18 cellular contexts compared by ENCODE assay signal in the genomic region with DNA sequence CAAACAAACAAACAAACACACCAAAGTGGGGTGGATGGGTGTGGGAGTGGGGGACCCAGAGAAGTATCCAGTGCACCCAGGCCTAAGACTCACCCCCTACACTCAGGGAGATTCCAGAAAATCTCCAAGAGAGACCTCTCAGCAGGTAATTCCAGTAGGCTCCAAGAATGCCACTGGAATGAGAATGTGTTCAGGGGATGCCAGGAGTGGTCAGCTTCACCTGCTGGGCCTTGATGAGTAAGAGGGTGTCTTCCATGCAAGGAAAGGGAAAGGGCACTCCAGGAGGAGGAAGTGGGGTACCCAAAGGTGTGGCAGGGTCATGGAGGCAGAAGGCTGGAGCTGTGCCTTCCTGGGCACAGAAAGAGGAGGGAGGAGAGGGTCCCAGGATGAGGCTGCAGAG. TPM values are rescaled to one million over a fixed set of nuclear protein-coding genes. Genes with fewer than 3 reads are reported as not detected.
DNase-seq lines count a peak whose midpoint lies in the region; ATAC-seq, FAIRE-seq and TF ChIP-seq lines count a peak whose summit lies in the region.
"Had no signal": no experiment of that assay in that cellular context is flagged by ENCODE, and none has a peak within 500 bp of the region (broad histone marks: within the 10 kb centered on the region; RNA-seq: fewer than 3 reads in every experiment).

No MANE protein-coding gene starts in this region.

- H3K4me3 ChIP-seq in RWPE2 (ENCODE audit: severe bottlenecking) (no peak overlapping the region), keratinocyte (ENCODE audit: control insufficient read depth in 2 of 3, extremely low read depth in 1 of 3, insufficient read depth in 2 of 3, low read depth in 1 of 3, low read length in 3 of 3) (no peak overlapping the region), thyroid gland (replicated peaks in 1 of 3) (no peak overlapping the region), dorsolateral prefrontal cortex (no peak overlapping the region)
- H3K4me3 ChIP-seq in effector memory CD4-positive, alpha-beta T cell (ENCODE audit: insufficient read depth, low read depth, low read length, poor library complexity, severe bottlenecking), result no peak overlapping the region

- no peak for FAIRE-seq in keratinocyte (lab: Jason Lieb, UNC)
- FAIRE-seq: GM19239, H54 had no signal

- intact Hi-C loops in Calu3 (cut with micrococcal nuclease; ENCODE audit: unreplicated experiment), result no loop called here
- intact Hi-C loops in thyroid gland (cut with DNase I), result no loop called here
- intact Hi-C loops in dorsolateral prefrontal cortex (cut with DNase I), result no loop called here

- H3K9me3 ChIP-seq in RWPE2 (ENCODE audit: severe bottlenecking) (no peaks in the 10 kb centered on the region), keratinocyte (ENCODE audit: control insufficient read depth, low read depth, low read length) (no peaks in the 10 kb centered on the region), thyroid gland (no peaks in the 10 kb centered on the region)
- no peaks in the 10 kb centered on the region for H3K9me3 ChIP-seq in effector memory CD4-positive, alpha-beta T cell (ENCODE audit: control insufficient read depth, low read length)

- H3K9me3 Mint-ChIP-seq in Calu3 (ENCODE audit: low read depth, unreplicated experiment), result no peaks in the 10 kb centered on the region
- H3K9me3 Mint-ChIP-seq: CD4-positive, CD25-positive, alpha-beta regulatory T cell had no signal

- no peak for DNase-seq in Calu3
- no peak for DNase-seq in RWPE2 (ENCODE audit: low spot score)
- no peak for DNase-seq in keratinocyte (ENCODE audit: low read depth, low spot score)
- no peak for DNase-seq in thyroid gland
- DNase-seq in effector memory CD4-positive, alpha-beta T cell, result no peak
- DNase-seq in NCI-H1417 (lab: John Stamatoyannopoulos, UW), result no peak
- DNase-seq in dorsolateral prefrontal cortex, result no peak
- DNase-seq: CD4-positive, CD25-positive, alpha-beta regulatory T cell; Karpas-422; MM.1S; NCI-H1092 treated with DMSO at 0.1 percent for 48 hours; NCI-H1930; NCI-H446; NCI-H69; SIG-M5 had no signal

- no peak overlapping the region for H3K4me3 Mint-ChIP-seq in Calu3 (ENCODE audit: low read depth, unreplicated experiment)
- H3K4me3 Mint-ChIP-seq: CD4-positive, CD25-positive, alpha-beta regulatory T cell had no signal

- no TSS peak for BruUV-seq in Calu3 (replicated peaks; lab: Mats Ljungman, UMichigan)

- H3K36me3 ChIP-seq in RWPE2 (ENCODE audit: low read depth), result peaks cover 55% of the 10 kb centered on the region
- peaks cover 21 to 35% of the 10 kb centered on the region in 2 experiments for H3K36me3 ChIP-seq in keratinocyte (ENCODE audit: control insufficient read depth in 2 of 2, extremely low read depth in 1 of 2, insufficient read depth in 2 of 2, low read length in 2 of 2)
- no peaks in the 10 kb centered on the region for H3K36me3 ChIP-seq in thyroid gland
- no peaks in the 10 kb centered on the region for H3K36me3 ChIP-seq in effector memory CD4-positive, alpha-beta T cell (ENCODE audit: control insufficient read depth, insufficient read depth, low read length)

- H3K4me1 ChIP-seq in RWPE2 (ENCODE audit: insufficient read depth, poor library complexity, severe bottlenecking) (peaks cover 52% of the 10 kb centered on the region), keratinocyte (ENCODE audit: control insufficient read depth, extremely low read depth, insufficient read depth, low read length) (peaks cover 40% of the 10 kb centered on the region), thyroid gland (peaks cover 82 to 85% of the 10 kb centered on the region in 2 donors)
- no peaks in the 10 kb centered on the region for H3K4me1 ChIP-seq in effector memory CD4-positive, alpha-beta T cell (ENCODE audit: control insufficient read depth, insufficient read depth, low read length, poor library complexity, severe bottlenecking)

- TF ChIP-seq POLR2A in thyroid gland (IDR thresholded peaks at IDR 0.05), result no peak

- H3K27me3 ChIP-seq in RWPE2 (ENCODE audit: insufficient read depth, poor library complexity, severe bottlenecking) (no peaks in the 10 kb centered on the region), keratinocyte (ENCODE audit: control insufficient read depth, extremely low read depth, insufficient read depth, low read length) (no peaks in the 10 kb centered on the region), thyroid gland (no peaks in the 10 kb centered on the region), dorsolateral prefrontal cortex (no peaks in the 10 kb centered on the region)
- H3K27me3 ChIP-seq in effector memory CD4-positive, alpha-beta T cell (replicated peaks; ENCODE audit: control insufficient read depth, insufficient read depth, low read length, poor library complexity, severe bottlenecking), result no peaks in the 10 kb centered on the region

- dilution Hi-C loops in keratinocyte (cut with MboI; ENCODE audit: extremely low pct_ligation_motif_present, low sequenced_read_pairs), result no loop called here

- H3K9ac ChIP-seq in keratinocyte (ENCODE audit: control insufficient read depth, extremely low read depth, insufficient read depth, low read length), result no peak overlapping the region

- H3K27ac ChIP-seq in RWPE2 (ENCODE audit: poor library complexity, severe bottlenecking), result peak overlapping the region; percentile 41
- H3K27ac ChIP-seq in keratinocyte (ENCODE audit: control insufficient read depth, insufficient read depth, low read length), result peak overlapping the region; percentile 9
- peak overlapping the region; percentile 85 to 98 (median 97) for H3K27ac ChIP-seq in thyroid gland
- H3K27ac ChIP-seq in effector memory CD4-positive, alpha-beta T cell (ENCODE audit: insufficient read depth, low read length, poor library complexity, severe bottlenecking), result no peak overlapping the region
- peak overlapping the region in 15 of 59 donors; percentile 6 to 68 (median 27) for H3K27ac ChIP-seq in dorsolateral prefrontal cortex

- H3K27ac Mint-ChIP-seq in Calu3 (ENCODE audit: unreplicated experiment), result peak overlapping the region; percentile 50

- H3K9me1 ChIP-seq in keratinocyte (ENCODE audit: control insufficient read depth, extremely low read depth, insufficient read depth, low read length), result peaks cover 4% of the 10 kb centered on the region

- no peak overlapping the region for H3K4me2 ChIP-seq in keratinocyte (ENCODE audit: control insufficient read depth, extremely low read depth, insufficient read depth, low read depth, low read length)

- peaks cover 63% of the 10 kb centered on the region for H3K36me3 Mint-ChIP-seq in Calu3 (ENCODE audit: insufficient read depth, unreplicated experiment)
- H3K36me3 Mint-ChIP-seq: CD4-positive, CD25-positive, alpha-beta regulatory T cell had no signal

- H2AFZ ChIP-seq in keratinocyte (ENCODE audit: control insufficient read depth, low read length), result no peak overlapping the region

- CTCF ChIA-PET in Calu3 (lab: Charles Lee), result no interaction called here

- peaks cover 5% of the 10 kb centered on the region for H4K20me1 ChIP-seq in keratinocyte (ENCODE audit: control insufficient read depth, extremely low read depth, insufficient read depth, low read length)

- peaks cover 89% of the 10 kb centered on the region for H3K79me2 ChIP-seq in keratinocyte (ENCODE audit: control insufficient read depth, insufficient read depth, low read length)

- no peak for TF ChIP-seq CTCF in Calu3 (IDR thresholded peaks at IDR 0.05; ENCODE audit: unreplicated experiment)
- TF ChIP-seq CTCF in RWPE2 (IDR thresholded peaks at IDR 0.05; ENCODE audit: poor library complexity, severe bottlenecking), result no peak
- no peak for TF ChIP-seq CTCF in keratinocyte (optimal IDR thresholded peaks at IDR 0.05 in 1 of 3, IDR thresholded peaks at IDR 0.05 in 1 of 3, conservative IDR thresholded peaks at IDR 0.05 in 1 of 3; ENCODE audit: extremely low read depth in 1 of 3, insufficient read depth in 2 of 3, low read length in 3 of 3)
- TF ChIP-seq CTCF in thyroid gland (IDR thresholded peaks at IDR 0.05), result no peak
- TF ChIP-seq CTCF in dorsolateral prefrontal cortex (IDR thresholded peaks at IDR 0.05 in 54 of 56, conservative IDR thresholded peaks at IDR 0.05 in 2 of 56; ENCODE audit: low read depth in 1 of 56, partially characterized antibody in 56 of 56), result no peak

- H3K4me1 Mint-ChIP-seq in Calu3 (ENCODE audit: low read depth, unreplicated experiment), result peaks cover 84% of the 10 kb centered on the region

- peak; percentile 11; the same call in 2 of the 3 replicates for ATAC-seq in RWPE2 (ENCODE audit: low read depth)

- H3K27me3 Mint-ChIP-seq in Calu3 (ENCODE audit: unreplicated experiment), result no peaks in the 10 kb centered on the region

RNA-seq across cellular contexts. Expression of a gene that starts 9.9 kb away (rescaled TPM):
- 328 and 421 TPM in 2 replicates for total RNA-seq in Calu3 (2022)
- 247 to 378 TPM (median 285 TPM) in 3 replicates for polyA plus RNA-seq in keratinocyte
- polyA plus RNA-seq in keratinocyte (2011; ENCODE audit: low read depth), result 235 TPM
- 72.2 and 103 TPM in 2 replicates for polyA plus RNA-seq in keratinocyte (2011; cell fraction: cytosol; rRNA removed)
- polyA plus RNA-seq in keratinocyte (2011; cell fraction: nucleus; rRNA removed), result 746 and 761 TPM in 2 replicates
- polyA plus RNA-seq in keratinocyte (2012; ENCODE audit: low replicate concordance), result 259 and 286 TPM in 2 replicates
- polyA minus RNA-seq in keratinocyte, result 372 to 655 TPM (median 505 TPM) in 3 replicates
- polyA minus RNA-seq in keratinocyte (2011; cell fraction: cytosol; rRNA and poly(A)+ RNA removed), result 399 TPM
- polyA minus RNA-seq in keratinocyte (2011; cell fraction: nucleus; rRNA and poly(A)+ RNA removed), result 732 and 1,291 TPM in 2 replicates
- total RNA-seq in thyroid gland, result 100 to 1,000 TPM; 177 to 287 (median 279) TPM
- 10 to 100 TPM in 20 of 120 experiments, 1 to 10 TPM in 97, under 1 TPM in 3; 0.82 to 20.2 (median 5.1) TPM for total RNA-seq in dorsolateral prefrontal cortex
- total RNA-seq: RPMI7951 had no signal

Comparison
In these comparisons a context has a peak if more than half of its experiments do, and no peak if none do; other contexts are left out.
1. RNA of a gene that starts 9.9 kb away (total RNA-seq): 328 to 421 TPM in Calu3 and 177 to 287 TPM in thyroid gland; 0.82 to 20.2 TPM in dorsolateral prefrontal cortex; every median in the first group is over 4 times any median in the second.